8 cellular contexts compared by ENCODE assay signal in the genomic region with DNA sequence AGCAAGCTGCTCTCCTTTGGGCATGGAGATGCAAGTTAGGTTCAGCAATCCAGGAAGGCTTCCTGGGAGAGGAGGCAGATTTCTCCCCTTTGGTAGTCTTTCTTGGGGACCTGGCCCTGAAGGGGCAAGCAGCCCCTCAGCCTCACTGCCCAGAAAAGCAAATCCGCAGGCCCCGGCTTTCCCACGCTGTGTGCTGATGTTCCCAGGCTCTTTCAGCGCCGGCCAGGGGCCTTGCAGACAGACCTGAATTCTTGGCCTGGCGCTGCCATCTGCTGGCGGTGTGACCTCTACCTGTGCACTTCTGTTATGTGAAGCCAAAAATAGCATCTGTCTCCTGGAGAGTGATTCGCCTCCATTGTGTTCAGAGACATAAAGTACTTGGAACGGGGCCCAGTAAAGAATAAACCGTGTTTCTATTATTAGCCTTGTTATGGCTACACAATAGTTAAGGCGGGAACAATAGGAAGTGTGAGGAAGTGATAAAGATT.
DNase-seq lines count a peak whose midpoint lies in the region; ATAC-seq lines count a peak whose summit lies in the region.

No MANE protein-coding gene starts in this region.

- H3K4me1 Mint-ChIP-seq in activated CD4-positive, alpha-beta memory T cell treated with anti-CD3 and anti-CD28 coated beads for 36 hours (ENCODE audit: low read depth) = no peaks in the 10 kb centered on the region

- ATAC-seq in HG03469 (IDR thresholded peaks at IDR 0.05; ENCODE audit: unreplicated experiment) = no peak

- no peaks in the 10 kb centered on the region for H3K9me3 Mint-ChIP-seq in activated CD4-positive, alpha-beta memory T cell treated with anti-CD3 and anti-CD28 coated beads for 36 hours

- peaks cover 8% of the 10 kb centered on the region for H3K27me3 Mint-ChIP-seq in activated CD4-positive, alpha-beta memory T cell treated with anti-CD3 and anti-CD28 coated beads for 36 hours

- peak; percentile 7 to 10 for DNase-seq in stimulated activated CD4-positive, alpha-beta T cell treated with anti-CD3 and anti-CD28 coated beads, Interleukin-15, amount 100 ng/mL, for 48 hours (ENCODE audit: low read depth in 2 of 2)
- no peak for DNase-seq in stimulated activated CD4-positive, alpha-beta T cell treated with anti-CD3 and anti-CD28 coated beads, Interleukin-4, amount 100 ng/mL, for 24 hours
- DNase-seq in NCI-H2081 treated with DMSO at 0.1 percent for 48 hours (lab: John Stamatoyannopoulos, UW) = peak; percentile 89
- DNase-seq in activated CD4-positive, alpha-beta memory T cell treated with anti-CD3 and anti-CD28 coated beads for 36 hours = peak; percentile 55
- DNase-seq in head of caudate nucleus = peak; percentile 44 to 91 (median 75)
- peak in 9 of 10 donors; percentile 36 to 93 (median 69) for DNase-seq in posterior cingulate gyrus
- DNase-seq in T-helper 9 cell = no peak

- no peak overlapping the region for H3K4me3 Mint-ChIP-seq in activated CD4-positive, alpha-beta memory T cell treated with anti-CD3 and anti-CD28 coated beads for 36 hours

- no peak overlapping the region for H3K27ac Mint-ChIP-seq in activated CD4-positive, alpha-beta memory T cell treated with anti-CD3 and anti-CD28 coated beads for 36 hours

- POLR2A ChIA-PET in activated CD4-positive, alpha-beta memory T cell treated with anti-CD3 and anti-CD28 coated beads for 36 hours (lab: Charles Lee) = no interaction called here

- no peaks in the 10 kb centered on the region for H3K36me3 Mint-ChIP-seq in activated CD4-positive, alpha-beta memory T cell treated with anti-CD3 and anti-CD28 coated beads for 36 hours

- CTCF ChIA-PET in activated CD4-positive, alpha-beta memory T cell treated with anti-CD3 and anti-CD28 coated beads for 36 hours (lab: Charles Lee) = interaction anchor here (1.1 kb wide), 1 partner anchor 63 kb away, joined by 4 read pairs; no protein-coding TSS in a partner anchor

- intact Hi-C loops in activated CD4-positive, alpha-beta memory T cell treated with anti-CD3 and anti-CD28 coated beads for 36 hours (cut with micrococcal nuclease) = no loop called here
- intact Hi-C loops in head of caudate nucleus (cut with DNase I) = no loop called here
- intact Hi-C loops in posterior cingulate gyrus (cut with DNase I) = no loop called here

Comparison
In these comparisons a context has a peak if more than half of its experiments do, and no peak if none do; other contexts are left out.
1. DNase-seq: peak in stimulated activated CD4-positive, alpha-beta T cell treated with anti-CD3 and anti-CD28 coated beads, Interleukin-15, amount 100 ng/mL, for 48 hours (2 of 2), NCI-H2081 treated with DMSO at 0.1 percent for 48 hours (single experiment), activated CD4-positive, alpha-beta memory T cell treated with anti-CD3 and anti-CD28 coated beads for 36 hours (single experiment), head of caudate nucleus (42 of 42) and posterior cingulate gyrus (9 of 10); none in stimulated activated CD4-positive, alpha-beta T cell treated with anti-CD3 and anti-CD28 coated beads, Interleukin-4, amount 100 ng/mL, for 24 hours (single experiment) and T-helper 9 cell (single experiment).